ENCODE assay signal across 1 cellular context in the genomic region with DNA sequence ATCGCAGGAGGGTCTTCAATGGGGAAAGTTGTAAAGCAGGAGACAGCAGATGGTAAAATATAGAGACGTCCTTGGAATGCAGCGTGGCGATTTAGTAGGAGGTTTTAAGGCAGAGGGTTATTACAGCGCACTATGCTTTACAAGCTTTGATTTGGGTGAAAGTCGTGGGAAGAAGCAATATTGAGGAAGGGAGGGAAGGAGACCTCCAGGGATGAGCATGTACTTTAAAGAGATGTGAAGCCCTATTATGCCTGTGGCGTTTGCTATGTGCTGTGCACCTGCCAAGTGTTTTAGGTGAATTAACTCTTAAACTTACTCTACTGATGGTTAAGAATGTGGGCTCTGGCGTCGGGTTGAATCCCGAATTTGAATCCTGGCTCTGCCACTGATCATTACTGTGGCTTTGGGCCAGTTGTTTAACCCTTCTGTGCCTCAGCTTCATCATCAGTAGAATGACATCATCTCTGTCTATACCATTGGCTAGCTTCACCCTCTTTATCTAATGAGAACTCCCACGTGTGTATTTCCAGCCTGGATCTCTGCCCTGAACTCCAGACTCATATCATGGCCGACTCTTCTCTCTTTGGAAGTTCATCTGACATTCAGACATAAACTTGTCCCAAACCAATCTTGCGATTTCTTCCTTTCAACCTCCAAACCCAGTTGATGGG.
TF ChIP-seq lines count a peak whose summit lies in the region.

No MANE protein-coding gene starts in this region.

TF ChIP-seq in IMR-90, 13 proteins besides CTCF, POLR2A, EP300 and RAD21:
- TF ChIP-seq CHD1 (IDR thresholded peaks at IDR 0.05; ENCODE audit: low read depth, low read length) (no peak), MAZ (IDR thresholded peaks at IDR 0.05; ENCODE audit: borderline replicate concordance, low read depth, low read length) (no peak), RCOR1 (IDR thresholded peaks at IDR 0.05; ENCODE audit: insufficient replicate concordance, low read length) (no peak), SMC3 (IDR thresholded peaks at IDR 0.05; ENCODE audit: low read depth, low read length) (no peak), MXI1 (IDR thresholded peaks at IDR 0.05; ENCODE audit: borderline replicate concordance, low read depth, low read length) (no peak), RFX5 (IDR thresholded peaks at IDR 0.05; ENCODE audit: low read depth, low read length) (no peak), BHLHE40 (IDR thresholded peaks at IDR 0.05; ENCODE audit: low read depth, low read length) (no peak), NFE2L2 (IDR thresholded peaks at IDR 0.05; ENCODE audit: low read depth, low read length) (no peak)
- TF ChIP-seq, protein P1, sequence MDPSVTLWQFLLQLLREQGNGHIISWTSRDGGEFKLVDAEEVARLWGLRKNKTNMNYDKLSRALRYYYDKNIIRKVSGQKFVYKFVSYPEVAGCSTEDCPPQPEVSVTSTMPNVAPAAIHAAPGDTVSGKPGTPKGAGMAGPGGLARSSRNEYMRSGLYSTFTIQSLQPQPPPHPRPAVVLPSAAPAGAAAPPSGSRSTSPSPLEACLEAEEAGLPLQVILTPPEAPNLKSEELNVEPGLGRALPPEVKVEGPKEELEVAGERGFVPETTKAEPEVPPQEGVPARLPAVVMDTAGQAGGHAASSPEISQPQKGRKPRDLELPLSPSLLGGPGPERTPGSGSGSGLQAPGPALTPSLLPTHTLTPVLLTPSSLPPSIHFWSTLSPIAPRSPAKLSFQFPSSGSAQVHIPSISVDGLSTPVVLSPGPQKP (IDR thresholded peaks at IDR 0.05; ENCODE audit: borderline replicate concordance, low read depth, low read length): no peak
- TF ChIP-seq, protein P2, sequence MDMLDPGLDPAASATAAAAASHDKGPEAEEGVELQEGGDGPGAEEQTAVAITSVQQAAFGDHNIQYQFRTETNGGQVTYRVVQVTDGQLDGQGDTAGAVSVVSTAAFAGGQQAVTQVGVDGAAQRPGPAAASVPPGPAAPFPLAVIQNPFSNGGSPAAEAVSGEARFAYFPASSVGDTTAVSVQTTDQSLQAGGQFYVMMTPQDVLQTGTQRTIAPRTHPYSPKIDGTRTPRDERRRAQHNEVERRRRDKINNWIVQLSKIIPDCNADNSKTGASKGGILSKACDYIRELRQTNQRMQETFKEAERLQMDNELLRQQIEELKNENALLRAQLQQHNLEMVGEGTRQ (IDR thresholded peaks at IDR 0.05; ENCODE audit: low read depth, low read length): no peak; the same call in 1 of the 2 replicates
